In genomic region chr5:165576678-165577275, GRCh38 we compare ENCODE assay signal across 27 cellular contexts.
A peak's percentile ranks its signal among the peaks of the same experiment; 100 is the strongest.
DNase-seq lines count a peak whose midpoint lies in the region; ATAC-seq, FAIRE-seq and TF ChIP-seq lines count a peak whose summit lies in the region.
"Had no signal": no experiment of that assay in that cellular context is flagged by ENCODE, and none has a peak within 500 bp of the region (broad histone marks: within the 10 kb centered on the region; RNA-seq: fewer than 3 reads in every experiment).

No MANE protein-coding gene starts in this region.

- no peak for TF ChIP-seq EP300 in GM12878 (IDR thresholded peaks at IDR 0.05; ENCODE audit: borderline replicate concordance in 1 of 2, control insufficient read depth in 1 of 2, low read depth in 2 of 2, low read length in 2 of 2)

- H3K27me3 ChIP-seq in GM12878 (replicated peaks in 1 of 2; ENCODE audit: control insufficient read depth in 2 of 2, insufficient read depth in 2 of 2, low read length in 1 of 2): no peaks in the 10 kb centered on the region
- H3K27me3 ChIP-seq: BLaER1, MG63 had no signal

- no peak overlapping the region for H3K4me2 ChIP-seq in GM12878 (ENCODE audit: control insufficient read depth, insufficient read depth)
- H3K4me2 ChIP-seq: BLaER1 had no signal

- no peak overlapping the region for H3K4me3 ChIP-seq in GM12878
- H3K4me3 ChIP-seq: BLaER1, HAP-1, MG63 had no signal

- H3K9me3 ChIP-seq in GM12878 (replicated peaks; ENCODE audit: control insufficient read depth, insufficient read depth, low read length): no peaks in the 10 kb centered on the region
- H3K9me3 ChIP-seq: HAP-1 had no signal

- H4K20me1 ChIP-seq in GM12878 (ENCODE audit: control insufficient read depth, insufficient read depth): no peaks in the 10 kb centered on the region
- H4K20me1 ChIP-seq: BLaER1 had no signal

- no peaks in the 10 kb centered on the region for H3K79me2 ChIP-seq in GM12878 (ENCODE audit: control insufficient read depth, insufficient read depth, low read length)

- POLR2A ChIA-PET in GM12878 (lab: Charles Lee): no interaction called here

- TF ChIP-seq CTCF in GM12878 (IDR thresholded peaks at IDR 0.05 in 2 of 3, conservative IDR thresholded peaks at IDR 0.05 in 1 of 3; ENCODE audit: control insufficient read depth in 2 of 3, extremely low read depth in 1 of 3, insufficient read depth in 1 of 3, low read depth in 3 of 3, low read length in 3 of 3): no peak

- H3K9ac ChIP-seq in GM12878 (ENCODE audit: control insufficient read depth, insufficient read depth, low read length): no peak overlapping the region
- H3K9ac ChIP-seq: BLaER1 had no signal

- SMC1A ChIA-PET in GM12878 (lab: Charles Lee; ENCODE audit: uncharacterized antibody, unreplicated experiment): no interaction called here

- H3K27ac Mint-ChIP-seq in stimulated activated naive B cell treated with anti-CD40 and anti-IgM and Interleukin-4, amounts not matched to agents 10 μg/mL and 1 μg/mL and 100 μg/mL, for 72 hours: no peak overlapping the region
- H3K27ac Mint-ChIP-seq: CD4-positive, CD25-positive, alpha-beta regulatory T cell had no signal

- H3K4me3 Mint-ChIP-seq in stimulated activated naive B cell treated with anti-CD40 and anti-IgM and Interleukin-4, amounts not matched to agents 10 μg/mL and 1 μg/mL and 100 μg/mL, for 72 hours: no peak overlapping the region
- H3K4me3 Mint-ChIP-seq: CD4-positive, CD25-positive, alpha-beta regulatory T cell had no signal

- CTCF ChIA-PET in GM12878 (lab: Yijun Ruan, JAX): no interaction called here

- no peaks in the 10 kb centered on the region for H3K36me3 Mint-ChIP-seq in stimulated activated naive B cell treated with anti-CD40 and anti-IgM and Interleukin-4, amounts not matched to agents 10 μg/mL and 1 μg/mL and 100 μg/mL, for 72 hours
- H3K36me3 Mint-ChIP-seq: CD4-positive, CD25-positive, alpha-beta regulatory T cell had no signal

- BruUV-seq in GM12878 (replicated peaks; lab: Mats Ljungman, UMichigan): no TSS peak

- H3K4me1 ChIP-seq in GM12878 (ENCODE audit: control insufficient read depth, insufficient read depth, low read length): no peaks in the 10 kb centered on the region
- H3K4me1 ChIP-seq: BLaER1, HAP-1 had no signal

- H3K36me3 ChIP-seq in GM12878 (ENCODE audit: control insufficient read depth in 2 of 2, insufficient read depth in 2 of 2, low read length in 1 of 2): no peaks in the 10 kb centered on the region
- H3K36me3 ChIP-seq: BLaER1, HAP-1, MG63 had no signal

- intact Hi-C loops in GM12878 (cut with micrococcal nuclease; ENCODE audit: unreplicated experiment): no loop called here

- no peak for DNase-seq in GM12878 (ENCODE audit: low read depth, low spot score)
- no peak for DNase-seq in activated naive CD4-positive, alpha-beta T cell treated with Interleukin-2 at 50 U/mL for 16 hours
- no peak for DNase-seq in DMS53 treated with DMSO at 0.1 percent for 48 hours (lab: John Stamatoyannopoulos, UW; ENCODE audit: unreplicated experiment)
- no peak for DNase-seq in stimulated activated naive B cell treated with anti-CD40 and anti-IgM and Interleukin-4, amounts not matched to agents 10 μg/mL and 1 μg/mL and 100 μg/mL, for 72 hours
- DNase-seq: CD4-positive, CD25-positive, alpha-beta regulatory T cell; GOT3; IMR-90; KG1; MG63; NCI-H1105 treated with DMSO at 0.1 percent for 48 hours; NCI-H146; NCI-H1930; NCI-H2107; NCI-H446 treated with DMSO at 0.1 percent for 48 hours; NCI-H526; NCI-H82; NK-92 treated with Interleukin-12 subunit alpha and Interleukin-12 subunit beta, amount 100 ng/mL, for 24 hours; PC-3; T-helper 2 cell had no signal

- no peak for FAIRE-seq in GM12878 (lab: Jason Lieb, UNC)
- FAIRE-seq: A204.1, D721Med had no signal

- H2AFZ ChIP-seq in GM12878 (ENCODE audit: control insufficient read depth, low read depth, low read length): no peak overlapping the region

- ATAC-seq in GM18867 (IDR thresholded peaks at IDR 0.05; ENCODE audit: unreplicated experiment) (peak; percentile 52), HG02588 (IDR thresholded peaks at IDR 0.05; ENCODE audit: unreplicated experiment) (peak; percentile 78), HG03025 (IDR thresholded peaks at IDR 0.05; ENCODE audit: low FRiP score, unreplicated experiment) (peak; percentile 61), GM12878 (peak; percentile 61)
- ATAC-seq in stimulated activated naive B cell treated with anti-CD40 and anti-IgM and Interleukin-4, amounts not matched to agents 10 μg/mL and 1 μg/mL and 100 μg/mL, for 72 hours (replicated peaks): no peak
- ATAC-seq: PC-3, SK-N-SH treated with all-trans-retinoic acid at 6 μM for 48 hours had no signal

- no peak for TF ChIP-seq POLR2A in GM12878 (IDR thresholded peaks at IDR 0.05; ENCODE audit: low read depth, low read length)

- TF ChIP-seq RAD21 in GM12878 (IDR thresholded peaks at IDR 0.05; ENCODE audit: insufficient read depth, low read depth, low read length): no peak

- H3K9me3 Mint-ChIP-seq in stimulated activated naive B cell treated with anti-CD40 and anti-IgM and Interleukin-4, amounts not matched to agents 10 μg/mL and 1 μg/mL and 100 μg/mL, for 72 hours: peaks cover 0 to 1% of the 10 kb centered on the region in 2 donors

- WGBS in GM12878 (ENCODE audit: insufficient coverage, insufficient replicate concordance, low lambda C conversion rate, missing lambda C conversion rate): 15% methylated on average over 3 of the region's 3 CpGs

- RAD21 ChIA-PET in GM12878 (lab: Charles Lee; ENCODE audit: unreplicated experiment): no interaction called here

- no peak overlapping the region for H3K27ac ChIP-seq in GM12878 (ENCODE audit: control insufficient read depth, insufficient read depth)
- H3K27ac ChIP-seq: BLaER1 had no signal

- H3K4me1 Mint-ChIP-seq in stimulated activated naive B cell treated with anti-CD40 and anti-IgM and Interleukin-4, amounts not matched to agents 10 μg/mL and 1 μg/mL and 100 μg/mL, for 72 hours: no peaks in the 10 kb centered on the region
- H3K4me1 Mint-ChIP-seq: CD4-positive, CD25-positive, alpha-beta regulatory T cell had no signal

- no peaks in the 10 kb centered on the region for H3K27me3 Mint-ChIP-seq in stimulated activated naive B cell treated with anti-CD40 and anti-IgM and Interleukin-4, amounts not matched to agents 10 μg/mL and 1 μg/mL and 100 μg/mL, for 72 hours
- H3K27me3 Mint-ChIP-seq: CD4-positive, CD25-positive, alpha-beta regulatory T cell had no signal

- in situ Hi-C loops in GM12878 (cut with MboI): no loop called here

TF ChIP-seq in GM12878, 131 proteins besides CTCF, POLR2A, EP300 and RAD21:
- no peak for TF ChIP-seq POLR2AphosphoS5 (IDR thresholded peaks at IDR 0.05; ENCODE audit: low read length)
- TF ChIP-seq IKZF1 (conservative IDR thresholded peaks at IDR 0.05): no peak
- TF ChIP-seq FOS (IDR thresholded peaks at IDR 0.05; ENCODE audit: borderline replicate concordance, extremely low read depth, insufficient read length): no peak
- no peak for TF ChIP-seq ZBTB33 (IDR thresholded peaks at IDR 0.05)

Comparison
In these comparisons a context has a peak if more than half of its experiments do, and no peak if none do; other contexts are left out.
1. ATAC-seq: peak in GM18867 (single experiment), HG02588 (single experiment), HG03025 (single experiment) and GM12878 (single experiment); none in stimulated activated naive B cell treated with anti-CD40 and anti-IgM and Interleukin-4, amounts not matched to agents 10 μg/mL and 1 μg/mL and 100 μg/mL, for 72 hours (0 of 2).